ENCODE assay signal across 13 cellular contexts in the genomic region with DNA sequence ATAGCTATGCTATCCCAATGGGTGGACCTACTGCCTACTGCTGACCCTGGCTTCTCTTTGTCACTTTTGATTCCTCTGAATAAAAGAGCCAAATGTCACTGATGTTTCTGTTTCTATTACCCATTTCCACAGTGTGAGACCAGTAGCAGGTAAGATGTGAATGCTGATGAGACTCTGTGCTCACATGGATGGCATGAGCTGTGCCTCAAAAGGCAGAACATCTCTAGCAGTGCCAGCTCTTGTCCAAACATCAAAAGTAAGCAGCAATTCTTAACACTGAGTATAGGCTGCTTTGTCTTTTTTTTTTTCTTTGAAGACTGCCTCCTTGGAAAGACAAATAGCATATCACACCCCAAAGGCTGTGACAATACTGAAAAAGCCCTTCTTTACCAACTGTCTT.
A peak's percentile ranks its signal among the peaks of the same experiment; 100 is the strongest.
DNase-seq lines count a peak whose midpoint lies in the region; ATAC-seq and TF ChIP-seq lines count a peak whose summit lies in the region.
"Had no signal": no experiment of that assay in that cellular context is flagged by ENCODE, and none has a peak within 500 bp of the region (broad histone marks: within the 10 kb centered on the region; RNA-seq: fewer than 3 reads in every experiment).

No MANE protein-coding gene starts in this region.

- CTCF ChIA-PET in CD4-positive, alpha-beta memory T cell (lab: Charles Lee; ENCODE audit: partially characterized antibody), result interaction anchor here (1.2 to 1.3 kb wide), 2 partner anchors 10 to 213 kb away, joined by 3 read pairs; no protein-coding TSS in a partner anchor

- no peak overlapping the region for H3K27ac Mint-ChIP-seq in CD4-positive, alpha-beta memory T cell

- TF ChIP-seq CTCF in prostate gland (IDR thresholded peaks at IDR 0.05) (no peak), ascending aorta (IDR thresholded peaks at IDR 0.05) (no peak)

- ATAC-seq in GM18502 (IDR thresholded peaks at IDR 0.05; ENCODE audit: poor library complexity, unreplicated experiment) (peak; percentile 21), GM19397 (IDR thresholded peaks at IDR 0.05; ENCODE audit: unreplicated experiment) (peak; percentile 22), HG02798 (IDR thresholded peaks at IDR 0.05; ENCODE audit: poor library complexity, unreplicated experiment) (peak; percentile 25), HG03565 (IDR thresholded peaks at IDR 0.05; ENCODE audit: unreplicated experiment) (peak; percentile 1)
- ATAC-seq: body of pancreas; naive thymus-derived CD4-positive, alpha-beta T cell had no signal

- H3K36me3 ChIP-seq in prostate gland (no peaks in the 10 kb centered on the region), ascending aorta (no peaks in the 10 kb centered on the region)
- H3K36me3 ChIP-seq in CD4-positive, alpha-beta memory T cell (ENCODE audit: insufficient read depth, low read length), result no peaks in the 10 kb centered on the region
- H3K36me3 ChIP-seq: tibial artery had no signal

- TF ChIP-seq POLR2A in prostate gland (IDR thresholded peaks at IDR 0.05), result no peak

- intact Hi-C loops in prostate gland (cut with DNase I) (no loop called here), ascending aorta (cut with DNase I) (no loop called here)
- intact Hi-C loops in CD4-positive, alpha-beta memory T cell (cut with micrococcal nuclease), result no loop called here

- peaks cover 35 to 46% of the 10 kb centered on the region in 2 donors for H3K36me3 Mint-ChIP-seq in CD4-positive, alpha-beta memory T cell

- peaks cover 7 to 17% (median 9%) of the 10 kb centered on the region in 4 donors for H3K4me1 Mint-ChIP-seq in CD4-positive, alpha-beta memory T cell

- no peaks in the 10 kb centered on the region for H3K27me3 Mint-ChIP-seq in CD4-positive, alpha-beta memory T cell
- H3K27me3 Mint-ChIP-seq: naive thymus-derived CD4-positive, alpha-beta T cell had no signal

- no peak for DNase-seq in middle frontal gyrus (ENCODE audit: extremely low spot score, low spot score)
- no peak for DNase-seq in prostate gland (ENCODE audit: low spot score)
- DNase-seq in CD4-positive, alpha-beta memory T cell, result no peak
- no peak for DNase-seq in ascending aorta (ENCODE audit: low spot score in 2 of 2)
- DNase-seq: body of pancreas; effector CD8-positive, alpha-beta T cell; naive thymus-derived CD4-positive, alpha-beta T cell; T-helper 9 cell; tibial artery had no signal

- H3K9me3 ChIP-seq in prostate gland (no peaks in the 10 kb centered on the region), ascending aorta (peaks cover 0 to 10% of the 10 kb centered on the region in 2 donors)
- H3K9me3 ChIP-seq in CD4-positive, alpha-beta memory T cell (ENCODE audit: control insufficient read depth in 1 of 2, low read length in 2 of 2), result peaks cover 0 to 4% of the 10 kb centered on the region in 2 donors

- H3K4me3 ChIP-seq in prostate gland, result no peak overlapping the region
- H3K4me3 ChIP-seq in CD4-positive, alpha-beta memory T cell (ENCODE audit: low read length in 2 of 2), result no peak overlapping the region
- H3K4me3 ChIP-seq in ascending aorta, result no peak overlapping the region
- H3K4me3 ChIP-seq: body of pancreas, tibial artery had no signal

- POLR2A ChIA-PET in CD4-positive, alpha-beta memory T cell (lab: Charles Lee; ENCODE audit: partially characterized antibody), result no interaction called here

- H3K27ac ChIP-seq in prostate gland, result no peak overlapping the region
- no peak overlapping the region for H3K27ac ChIP-seq in CD4-positive, alpha-beta memory T cell (ENCODE audit: low read depth, low read length)
- H3K27ac ChIP-seq in ascending aorta, result no peak overlapping the region
- H3K27ac ChIP-seq: body of pancreas, tibial artery had no signal

- H3K4me1 ChIP-seq in prostate gland (replicated peaks) (no peaks in the 10 kb centered on the region), ascending aorta (no peaks in the 10 kb centered on the region)
- no peaks in the 10 kb centered on the region for H3K4me1 ChIP-seq in CD4-positive, alpha-beta memory T cell (ENCODE audit: insufficient read depth, low read length)
- H3K4me1 ChIP-seq: body of pancreas, tibial artery had no signal

- peak overlapping the region in 1 of 8 donors; percentile 22 for H3K4me3 Mint-ChIP-seq in CD4-positive, alpha-beta memory T cell

- peaks cover 2 to 16% (median 14%) of the 10 kb centered on the region in 8 donors for H3K9me3 Mint-ChIP-seq in CD4-positive, alpha-beta memory T cell

- no peaks in the 10 kb centered on the region for H3K27me3 ChIP-seq in prostate gland (replicated peaks; ENCODE audit: insufficient read depth)
- H3K27me3 ChIP-seq in CD4-positive, alpha-beta memory T cell (ENCODE audit: insufficient read depth, low read length), result no peaks in the 10 kb centered on the region
- H3K27me3 ChIP-seq in ascending aorta, result no peaks in the 10 kb centered on the region
- H3K27me3 ChIP-seq: body of pancreas, tibial artery had no signal
